In the genomic region with DNA sequence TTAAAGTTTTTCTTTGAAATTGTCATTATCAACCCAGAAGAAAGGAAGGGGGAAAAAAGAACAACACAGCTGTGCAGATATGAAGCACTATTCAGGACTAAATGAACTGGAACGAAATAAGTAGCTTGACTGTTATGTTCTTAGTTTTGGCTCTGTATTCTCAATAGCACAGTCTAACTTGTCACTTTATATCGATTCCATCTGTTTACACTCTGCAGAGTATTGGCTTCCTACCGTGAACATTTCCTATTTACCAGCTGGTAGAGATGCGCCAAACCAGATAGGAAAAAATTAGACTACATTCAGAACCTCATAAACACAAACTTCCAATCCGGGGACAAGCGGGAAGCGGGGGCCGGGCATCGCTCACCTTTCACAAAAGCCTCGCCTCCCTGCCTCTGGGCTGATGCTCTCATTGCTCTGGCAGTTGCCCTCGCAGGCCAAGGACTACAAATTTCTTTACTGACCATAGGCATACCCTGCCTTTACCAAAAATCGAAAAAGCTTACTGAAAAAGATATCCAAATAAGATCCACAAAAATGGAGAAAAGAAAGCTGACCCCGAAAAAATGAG, we compare ENCODE assay signal across 21 cellular contexts.
DNase-seq lines count a peak whose midpoint lies in the region; ATAC-seq, FAIRE-seq and TF ChIP-seq lines count a peak whose summit lies in the region.
"Had no signal": no experiment of that assay in that cellular context is flagged by ENCODE, and none has a peak within 500 bp of the region (broad histone marks: within the 10 kb centered on the region; RNA-seq: fewer than 3 reads in every experiment).

No MANE protein-coding gene starts in this region.

- no peaks in the 10 kb centered on the region for H3K36me3 Mint-ChIP-seq in endothelial cell (ENCODE audit: low read depth, unreplicated experiment)
- H3K36me3 Mint-ChIP-seq: activated naive CD4-positive, alpha-beta T cell treated with anti-CD3 and anti-CD28 coated beads, Interleukin-2, amount 50 U/mL, for 72 hours; stimulated activated memory B cell treated with anti-CD40 and anti-IgM and Interleukin-4, amounts not matched to agents 10 μg/mL and 1 μg/mL and 100 μg/mL, for 72 hours; WTC11 had no signal

- H3K9me3 ChIP-seq in right lobe of liver, result no peaks in the 10 kb centered on the region
- no peaks in the 10 kb centered on the region for H3K9me3 ChIP-seq in HepG2 (ENCODE audit: low read length)
- H3K9me3 ChIP-seq in lower lobe of right lung, result no peaks in the 10 kb centered on the region

- H2AFZ ChIP-seq in HepG2 (ENCODE audit: low read length), result no peak overlapping the region
- H2AFZ ChIP-seq: hepatocyte had no signal

- no peak for FAIRE-seq in HepG2 (lab: Jason Lieb, UNC)
- FAIRE-seq: astrocyte, G401.6, H54, urothelium cell line had no signal

- H3K4me1 ChIP-seq in right lobe of liver (no peaks in the 10 kb centered on the region), HepG2 (ENCODE audit: insufficient read depth, low read length) (no peaks in the 10 kb centered on the region), lower lobe of right lung (no peaks in the 10 kb centered on the region)

- TF ChIP-seq CTCF in right lobe of liver (IDR thresholded peaks at IDR 0.05) (no peak), HepG2 (CRISPR knock-in tag; IDR thresholded peaks at IDR 0.05) (no peak), lower lobe of right lung (IDR thresholded peaks at IDR 0.05) (no peak), endothelial cell (IDR thresholded peaks at IDR 0.05; ENCODE audit: unreplicated experiment) (no peak)

- H3K9me3 Mint-ChIP-seq in endothelial cell (ENCODE audit: unreplicated experiment), result no peaks in the 10 kb centered on the region
- H3K9me3 Mint-ChIP-seq: activated naive CD4-positive, alpha-beta T cell treated with anti-CD3 and anti-CD28 coated beads, Interleukin-2, amount 50 U/mL, for 72 hours; activated T-helper 17 cell treated with anti-CD3 and anti-CD28 coated beads, Interleukin-2, amount 50 U/mL, for 72 hours; T-helper 2 cell treated with Interferon-gamma antibody and Interleukin-4, amounts not matched to agents 5 μg/mL and 100 μg/mL, for 36 hours; WTC11 had no signal

- H3K36me3 ChIP-seq in right lobe of liver, result no peaks in the 10 kb centered on the region
- H3K36me3 ChIP-seq in HepG2 (replicated peaks in 1 of 2; ENCODE audit: control insufficient read depth in 1 of 2, insufficient read depth in 2 of 2, low read length in 2 of 2), result no peaks in the 10 kb centered on the region
- H3K36me3 ChIP-seq in lower lobe of right lung, result no peaks in the 10 kb centered on the region

- no peaks in the 10 kb centered on the region for H3K79me2 ChIP-seq in HepG2 (ENCODE audit: insufficient read depth, low read length)
- H3K79me2 ChIP-seq: hepatocyte had no signal

- H3K27ac ChIP-seq in right lobe of liver, result no peak overlapping the region
- no peak overlapping the region for H3K27ac ChIP-seq in HepG2 (ENCODE audit: extremely low read length, insufficient read depth, low read length)
- no peak overlapping the region for H3K27ac ChIP-seq in lower lobe of right lung
- H3K27ac ChIP-seq: hepatocyte had no signal

- peaks cover 3% of the 10 kb centered on the region for H3K27me3 Mint-ChIP-seq in endothelial cell (ENCODE audit: unreplicated experiment)

- intact Hi-C loops in right lobe of liver (cut with DNase I) (no loop called here), HepG2 (cut with micrococcal nuclease; ENCODE audit: unreplicated experiment) (no loop called here), lower lobe of right lung (cut with DNase I) (no loop called here)

- H3K4me1 Mint-ChIP-seq in endothelial cell (ENCODE audit: unreplicated experiment), result no peaks in the 10 kb centered on the region

- 74% methylated on average over 13 of the region's 13 CpGs for WGBS in right lobe of liver (ENCODE audit: insufficient coverage, low coverage, low lambda C conversion rate, missing lambda C conversion rate)
- 4% methylated on average over 13 of the region's 13 CpGs for WGBS in HepG2 (ENCODE audit: low lambda C conversion rate)

- no peaks in the 10 kb centered on the region for H3K27me3 ChIP-seq in right lobe of liver
- peaks cover 3 to 61% of the 10 kb centered on the region in 2 experiments; a peak in 3 of 5 replicates for H3K27me3 ChIP-seq in HepG2 (ENCODE audit: control insufficient read depth in 1 of 2, insufficient read depth in 2 of 2, low read length in 2 of 2)
- no peaks in the 10 kb centered on the region for H3K27me3 ChIP-seq in lower lobe of right lung (ENCODE audit: low read depth)
- H3K27me3 ChIP-seq: hepatocyte had no signal

- no peak for DNase-seq in right lobe of liver
- no peak for DNase-seq in HepG2 (ENCODE audit: low spot score)
- peak; percentile 5 for DNase-seq in NCI-H2029 (lab: John Stamatoyannopoulos, UW)
- DNase-seq in NCI-H524 treated with DMSO at 0.1 percent for 48 hours (lab: John Stamatoyannopoulos, UW), result peak; percentile 36
- DNase-seq in lower lobe of right lung, result no peak
- DNase-seq in endothelial cell (ENCODE audit: low spot score), result no peak
- DNase-seq: erythroblast; foreskin melanocyte; NCI-H1930; stimulated activated CD4-positive, alpha-beta T cell treated with anti-CD3 and anti-CD28 coated beads, Interleukin-2, amount 100 ng/mL, for 24 hours had no signal

- TF ChIP-seq RAD21 in HepG2 (CRISPR knock-in tag; IDR thresholded peaks at IDR 0.05), result no peak

- no peak overlapping the region for H3K4me3 Mint-ChIP-seq in endothelial cell (ENCODE audit: unreplicated experiment)
- H3K4me3 Mint-ChIP-seq: activated T-helper 17 cell treated with anti-CD3 and anti-CD28 coated beads, Interleukin-2, amount 50 U/mL, for 72 hours; stimulated activated memory B cell treated with anti-CD40 and anti-IgM and Interleukin-4, amounts not matched to agents 10 μg/mL and 1 μg/mL and 100 μg/mL, for 72 hours; T-helper 2 cell treated with Interferon-gamma antibody and Interleukin-4, amounts not matched to agents 5 μg/mL and 100 μg/mL, for 36 hours; WTC11 had no signal

- no peak overlapping the region for H3K4me3 ChIP-seq in right lobe of liver
- no peak overlapping the region for H3K4me3 ChIP-seq in HepG2 (replicated peaks in 1 of 3; ENCODE audit: insufficient read depth in 1 of 3, low read depth in 2 of 3, low read length in 3 of 3)
- no peak overlapping the region for H3K4me3 ChIP-seq in lower lobe of right lung
- H3K4me3 ChIP-seq: hepatocyte had no signal

- H4K20me1 ChIP-seq in HepG2 (ENCODE audit: insufficient read depth, low read length), result no peaks in the 10 kb centered on the region

- no peak overlapping the region for H3K27ac Mint-ChIP-seq in endothelial cell (ENCODE audit: unreplicated experiment)
- H3K27ac Mint-ChIP-seq: activated naive CD4-positive, alpha-beta T cell treated with anti-CD3 and anti-CD28 coated beads, Interleukin-2, amount 50 U/mL, for 72 hours; activated T-helper 17 cell treated with anti-CD3 and anti-CD28 coated beads, Interleukin-2, amount 50 U/mL, for 72 hours; stimulated activated memory B cell treated with anti-CD40 and anti-IgM and Interleukin-4, amounts not matched to agents 10 μg/mL and 1 μg/mL and 100 μg/mL, for 72 hours; T-helper 2 cell treated with Interferon-gamma antibody and Interleukin-4, amounts not matched to agents 5 μg/mL and 100 μg/mL, for 36 hours; WTC11 had no signal

- no TSS peak for BruUV-seq in HepG2 (replicated peaks; lab: Mats Ljungman, UMichigan)

- POLR2A ChIA-PET in HepG2 (lab: Yijun Ruan, JAX), result interaction anchor here (0.6 kb wide), 1 partner anchor 140 kb away, joined by 3 read pairs; no protein-coding TSS in a partner anchor

- in situ Hi-C loops in HepG2 (cut with HindIII; ENCODE audit: extremely low pct_ligation_motif_present, low pct_unique_long_range_greater_than_20kb), result no loop called here

- CTCF ChIA-PET in HepG2 (lab: Yijun Ruan, JAX; ENCODE audit: low intra/inter-chr PET ratio, low total read pairs), result no interaction called here

- H3K9ac ChIP-seq in HepG2 (ENCODE audit: insufficient read depth, low read depth, low read length), result no peak overlapping the region

- no peak for TF ChIP-seq POLR2A in right lobe of liver (IDR thresholded peaks at IDR 0.05)
- TF ChIP-seq POLR2A in HepG2 (IDR thresholded peaks at IDR 0.05; ENCODE audit: insufficient read depth in 1 of 2, low read depth in 2 of 2, low read length in 2 of 2), result no peak

- peak in 3 of 4 donors; percentile 44 to 67 (median 63) for ATAC-seq in right lobe of liver
- no peak for ATAC-seq in HepG2
- no peak for ATAC-seq in GM19023 (IDR thresholded peaks at IDR 0.05; ENCODE audit: unreplicated experiment)
- ATAC-seq in lower lobe of right lung, result no peak
- ATAC-seq: activated naive CD4-positive, alpha-beta T cell treated with anti-CD3 and anti-CD28 coated beads, Interleukin-2, amount 50 U/mL, for 72 hours; activated T-helper 17 cell treated with anti-CD3 and anti-CD28 coated beads, Interleukin-2, amount 50 U/mL, for 72 hours; stimulated activated memory B cell treated with anti-CD40 and anti-IgM and Interleukin-4, amounts not matched to agents 10 μg/mL and 1 μg/mL and 100 μg/mL, for 72 hours; WTC11 had no signal

- no peak overlapping the region for H3K4me2 ChIP-seq in HepG2 (ENCODE audit: low read depth, low read length)
- H3K4me2 ChIP-seq: hepatocyte had no signal

- TF ChIP-seq EP300 in HepG2 (IDR thresholded peaks at IDR 0.05; ENCODE audit: low read depth in 2 of 2, low read length in 2 of 2) (no peak), HepG2 (CRISPR knock-in tag; IDR thresholded peaks at IDR 0.05; ENCODE audit: borderline replicate concordance) (no peak)

TF ChIP-seq in HepG2, 621 proteins besides CTCF, POLR2A, EP300 and RAD21 (continues in another document):
- no peak for TF ChIP-seq ZFP36L1 (CRISPR knock-in tag; IDR thresholded peaks at IDR 0.05)
- TF ChIP-seq ZNF660 (CRISPR knock-in tag; IDR thresholded peaks at IDR 0.05; ENCODE audit: borderline replicate concordance, low read depth), result no peak
- no peak for TF ChIP-seq ZNF562 (CRISPR knock-in tag; IDR thresholded peaks at IDR 0.05; ENCODE audit: borderline replicate concordance)
- no peak for TF ChIP-seq HDAC6 (IDR thresholded peaks at IDR 0.05; ENCODE audit: low read depth, low read length)
- TF ChIP-seq, protein P1, sequence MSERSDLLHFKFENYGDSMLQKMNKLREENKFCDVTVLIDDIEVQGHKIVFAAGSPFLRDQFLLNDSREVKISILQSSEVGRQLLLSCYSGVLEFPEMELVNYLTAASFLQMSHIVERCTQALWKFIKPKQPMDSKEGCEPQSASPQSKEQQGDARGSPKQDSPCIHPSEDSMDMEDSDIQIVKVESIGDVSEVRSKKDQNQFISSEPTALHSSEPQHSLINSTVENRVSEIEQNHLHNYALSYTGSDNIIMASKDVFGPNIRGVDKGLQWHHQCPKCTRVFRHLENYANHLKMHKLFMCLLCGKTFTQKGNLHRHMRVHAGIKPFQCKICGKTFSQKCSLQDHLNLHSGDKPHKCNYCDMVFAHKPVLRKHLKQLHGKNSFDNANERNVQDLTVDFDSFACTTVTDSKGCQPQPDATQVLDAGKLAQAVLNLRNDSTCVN (CRISPR knock-in tag; IDR thresholded peaks at IDR 0.05; ENCODE audit: borderline replicate concordance), result no peak

Comparison
In these comparisons a context has a peak if more than half of its experiments do, and no peak if none do; other contexts are left out.
1. ATAC-seq: peak in right lobe of liver (3 of 4); none in HepG2 (single experiment), GM19023 (single experiment) and lower lobe of right lung (0 of 2).
2. DNase-seq: peak in NCI-H2029 (single experiment) and NCI-H524 treated with DMSO at 0.1 percent for 48 hours (single experiment); none in right lobe of liver (0 of 3), HepG2 (single experiment), lower lobe of right lung (single experiment) and endothelial cell (single experiment).